1 cellular context compared by ENCODE assay signal in the genomic region with DNA sequence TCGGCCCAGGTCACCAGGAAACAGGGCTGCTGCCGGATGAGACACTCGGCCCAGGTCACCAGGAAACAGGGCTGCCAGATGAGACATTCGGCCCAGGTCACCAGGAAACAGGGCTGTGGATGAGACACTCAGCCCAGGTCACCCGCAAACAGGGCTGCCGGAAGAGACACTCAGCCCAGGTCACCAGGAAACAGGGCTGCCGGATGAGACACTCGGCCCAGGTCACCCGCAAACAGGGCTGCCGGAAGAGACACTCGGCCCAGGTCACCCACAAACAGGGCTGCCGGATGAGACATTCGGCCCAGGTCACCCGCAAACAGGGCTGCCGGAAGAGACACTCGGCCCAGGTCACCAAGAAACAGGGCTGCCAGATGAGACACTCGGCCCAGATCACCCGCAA.
TF ChIP-seq lines count a peak whose summit lies in the region.

No MANE protein-coding gene starts in this region.

TF ChIP-seq in endothelial cell of umbilical vein, 7 proteins besides CTCF, POLR2A, EP300 and RAD21:
- TF ChIP-seq FOS (IDR thresholded peaks at IDR 0.05; ENCODE audit: borderline replicate concordance, insufficient read depth, low read length) (peak; percentile 64), GATA2 (IDR thresholded peaks at IDR 0.05; ENCODE audit: insufficient read depth, insufficient read length, low read depth, low read length) (peak; percentile 23)
